18 cellular contexts compared by ENCODE assay signal in genomic region chr21:16589499-16589898, GRCh38.
DNase-seq lines count a peak whose midpoint lies in the region; ATAC-seq and TF ChIP-seq lines count a peak whose summit lies in the region.
"Had no signal": no experiment of that assay in that cellular context is flagged by ENCODE, and none has a peak within 500 bp of the region (broad histone marks: within the 10 kb centered on the region; RNA-seq: fewer than 3 reads in every experiment).

No MANE protein-coding gene starts in this region.

- H3K36me3 ChIP-seq in skeletal muscle satellite cell (ENCODE audit: insufficient read depth, low read length) (no peaks in the 10 kb centered on the region), vagina (no peaks in the 10 kb centered on the region), left lung (no peaks in the 10 kb centered on the region)

- peak overlapping the region; percentile 89 for H3K4me2 ChIP-seq in skeletal muscle satellite cell (ENCODE audit: low read length)

- no peak overlapping the region for H3K4me3 Mint-ChIP-seq in type B pancreatic cell
- H3K4me3 Mint-ChIP-seq: CD4-positive, alpha-beta memory T cell; H9 had no signal

- H3K27ac ChIP-seq in vagina (peak overlapping the region; percentile 80), left lung (no peak overlapping the region)
- H3K27ac ChIP-seq: 22Rv1 had no signal

- H3K4me3 ChIP-seq in skeletal muscle satellite cell (ENCODE audit: low read length) = peak overlapping the region; percentile 44
- no peak overlapping the region for H3K4me3 ChIP-seq in vagina
- no peak overlapping the region for H3K4me3 ChIP-seq in left lung

- H3K9me3 Mint-ChIP-seq in type B pancreatic cell = no peaks in the 10 kb centered on the region
- H3K9me3 Mint-ChIP-seq: H9 had no signal

- no peak overlapping the region for H3K9ac ChIP-seq in skeletal muscle satellite cell (ENCODE audit: low read depth, low read length)

- intact Hi-C loops in vagina (cut with DNase I) (loop anchor here (10.0 kb wide), 1 partner anchor 55 kb away; no protein-coding TSS in a partner anchor), left lung (cut with DNase I) (no loop called here)

- no peak for TF ChIP-seq POLR2A in vagina (IDR thresholded peaks at IDR 0.05)

- DNase-seq in NCI-H82 (lab: John Stamatoyannopoulos, UW) (peak; percentile 65), NCI-H82 treated with DMSO at 0.1 percent for 48 hours (lab: John Stamatoyannopoulos, UW; ENCODE audit: unreplicated experiment) (no peak), inferior parietal cortex (ENCODE audit: extremely low spot score) (peak; percentile 51), vagina (ENCODE audit: extremely low spot score in 2 of 2) (no peak), type B pancreatic cell (ENCODE audit: extremely low spot score, unreplicated experiment) (no peak), left lung (no peak)
- DNase-seq: Calu3; CD4-positive, alpha-beta memory T cell; DMS53; H9; NCI-H1417; NCI-H1930; NCI-H526 treated with DMSO at 0.1 percent for 48 hours; NK-92 treated with Interleukin-12 subunit alpha and Interleukin-12 subunit beta, amount 100 ng/mL, for 24 hours; RPMI8226 had no signal

- no peak overlapping the region for H3K27ac Mint-ChIP-seq in type B pancreatic cell
- H3K27ac Mint-ChIP-seq: CD4-positive, alpha-beta memory T cell; H9 had no signal

- no peak for ATAC-seq in left lung
- no peak for ATAC-seq in GM18909 (IDR thresholded peaks at IDR 0.05; ENCODE audit: poor library complexity, unreplicated experiment)

- H3K9me3 ChIP-seq in skeletal muscle satellite cell (replicated peaks; ENCODE audit: low read length) = no peaks in the 10 kb centered on the region
- no peaks in the 10 kb centered on the region for H3K9me3 ChIP-seq in vagina
- no peaks in the 10 kb centered on the region for H3K9me3 ChIP-seq in left lung

- no peaks in the 10 kb centered on the region for H3K27me3 ChIP-seq in skeletal muscle satellite cell (ENCODE audit: control insufficient read depth, insufficient read depth, low read length)
- no peaks in the 10 kb centered on the region for H3K27me3 ChIP-seq in vagina
- no peaks in the 10 kb centered on the region for H3K27me3 ChIP-seq in left lung

- H3K4me1 Mint-ChIP-seq in type B pancreatic cell (ENCODE audit: unreplicated experiment) = peaks cover 16% of the 10 kb centered on the region
- H3K4me1 Mint-ChIP-seq: CD4-positive, alpha-beta memory T cell had no signal

- peaks cover 3% of the 10 kb centered on the region for H3K36me3 Mint-ChIP-seq in type B pancreatic cell
- H3K36me3 Mint-ChIP-seq: CD4-positive, alpha-beta memory T cell had no signal

- TF ChIP-seq CTCF in vagina (IDR thresholded peaks at IDR 0.05) = no peak
- TF ChIP-seq CTCF in type B pancreatic cell (conservative IDR thresholded peaks at IDR 0.05) = no peak
- TF ChIP-seq CTCF in left lung (IDR thresholded peaks at IDR 0.05) = no peak

- no peaks in the 10 kb centered on the region for H3K27me3 Mint-ChIP-seq in type B pancreatic cell
- H3K27me3 Mint-ChIP-seq: CD4-positive, alpha-beta memory T cell had no signal

- H3K4me1 ChIP-seq in skeletal muscle satellite cell (ENCODE audit: control insufficient read depth, insufficient read depth, low read length) (peaks cover 20% of the 10 kb centered on the region), vagina (peaks cover 55% of the 10 kb centered on the region), left lung (peaks cover 0 to 7% of the 10 kb centered on the region in 2 donors)

Comparison
In these comparisons a context has a peak if more than half of its experiments do, and no peak if none do; other contexts are left out.
1. DNase-seq: peak in NCI-H82 (single experiment) and inferior parietal cortex (single experiment); none in NCI-H82 treated with DMSO at 0.1 percent for 48 hours (single experiment), vagina (0 of 2), type B pancreatic cell (single experiment) and left lung (0 of 2).